ENCODE assay signal across 17 cellular contexts in genomic region chr16:46814790-46815189, GRCh38. TPM values are rescaled to one million over a fixed set of nuclear protein-coding genes. Genes with fewer than 3 reads are reported as not detected.
DNase-seq lines count a peak whose midpoint lies in the region; ATAC-seq lines count a peak whose summit lies in the region.
"Had no signal": no experiment of that assay in that cellular context is flagged by ENCODE, and none has a peak within 500 bp of the region (broad histone marks: within the 10 kb centered on the region; RNA-seq: fewer than 3 reads in every experiment).

No MANE protein-coding gene starts in this region.

- peaks cover 47% of the 10 kb centered on the region for H3K4me1 Mint-ChIP-seq in activated CD4-positive, alpha-beta T cell treated with anti-CD3 and anti-CD28 coated beads, Interleukin-2, amount 10 ng/mL, durations not matched to agents 7 days and 5 days
- H3K4me1 Mint-ChIP-seq in CD4-positive, CD25-positive, alpha-beta regulatory T cell: peaks cover 37 to 64% (median 49%) of the 10 kb centered on the region in 4 donors
- peaks cover 43% of the 10 kb centered on the region for H3K4me1 Mint-ChIP-seq in activated T-helper 17 cell treated with anti-CD3 and anti-CD28 coated beads, Interleukin-2, amount 50 U/mL, for 72 hours
- peaks cover 30 to 43% of the 10 kb centered on the region in 2 donors for H3K4me1 Mint-ChIP-seq in immature natural killer cell

- H3K27me3 Mint-ChIP-seq in activated CD4-positive, alpha-beta T cell treated with anti-CD3 and anti-CD28 coated beads, Interleukin-2, amount 10 ng/mL, durations not matched to agents 7 days and 5 days: no peaks in the 10 kb centered on the region
- H3K27me3 Mint-ChIP-seq in CD4-positive, CD25-positive, alpha-beta regulatory T cell: no peaks in the 10 kb centered on the region
- no peaks in the 10 kb centered on the region for H3K27me3 Mint-ChIP-seq in activated T-helper 17 cell treated with anti-CD3 and anti-CD28 coated beads, Interleukin-2, amount 50 U/mL, for 72 hours
- H3K27me3 Mint-ChIP-seq in immature natural killer cell (ENCODE audit: low read depth in 3 of 3): peaks cover 0 to 1% (median 0%) of the 10 kb centered on the region in 3 donors

- peak overlapping the region; percentile 65 for H3K4me3 ChIP-seq in CD4-positive, CD25-positive, alpha-beta regulatory T cell (ENCODE audit: low read depth, low read length)

- no peak overlapping the region for H3K27ac Mint-ChIP-seq in activated CD4-positive, alpha-beta T cell treated with anti-CD3 and anti-CD28 coated beads, Interleukin-2, amount 10 ng/mL, durations not matched to agents 7 days and 5 days
- peak overlapping the region in 1 of 3 donors; percentile 52 for H3K27ac Mint-ChIP-seq in CD4-positive, CD25-positive, alpha-beta regulatory T cell
- no peak overlapping the region for H3K27ac Mint-ChIP-seq in activated T-helper 17 cell treated with anti-CD3 and anti-CD28 coated beads, Interleukin-2, amount 50 U/mL, for 72 hours
- peak overlapping the region in 2 of 6 donors; percentile 9 to 21 for H3K27ac Mint-ChIP-seq in immature natural killer cell

- no peaks in the 10 kb centered on the region for H3K9me3 ChIP-seq in CD4-positive, CD25-positive, alpha-beta regulatory T cell (ENCODE audit: control insufficient read depth in 2 of 2, low read length in 2 of 2)

- no peaks in the 10 kb centered on the region for H3K27me3 ChIP-seq in CD4-positive, CD25-positive, alpha-beta regulatory T cell (ENCODE audit: control insufficient read depth, insufficient read depth, low read length)

- H3K4me3 Mint-ChIP-seq in activated CD4-positive, alpha-beta T cell treated with anti-CD3 and anti-CD28 coated beads, Interleukin-2, amount 10 ng/mL, durations not matched to agents 7 days and 5 days: peak overlapping the region; percentile 38
- peak overlapping the region; percentile 3 to 68 (median 54) for H3K4me3 Mint-ChIP-seq in CD4-positive, CD25-positive, alpha-beta regulatory T cell
- H3K4me3 Mint-ChIP-seq in activated T-helper 17 cell treated with anti-CD3 and anti-CD28 coated beads, Interleukin-2, amount 50 U/mL, for 72 hours: peak overlapping the region; percentile 8
- peak overlapping the region in 4 of 5 donors; percentile 50 to 80 (median 65) for H3K4me3 Mint-ChIP-seq in immature natural killer cell

- peak overlapping the region; percentile 18 for H3K27ac ChIP-seq in CD4-positive, CD25-positive, alpha-beta regulatory T cell (ENCODE audit: insufficient read depth, low read length, poor library complexity, severe bottlenecking)

- peaks cover 51% of the 10 kb centered on the region for H3K36me3 Mint-ChIP-seq in activated CD4-positive, alpha-beta T cell treated with anti-CD3 and anti-CD28 coated beads, Interleukin-2, amount 10 ng/mL, durations not matched to agents 7 days and 5 days (ENCODE audit: low read depth)
- peaks cover 19% of the 10 kb centered on the region for H3K36me3 Mint-ChIP-seq in CD4-positive, CD25-positive, alpha-beta regulatory T cell
- H3K36me3 Mint-ChIP-seq in activated T-helper 17 cell treated with anti-CD3 and anti-CD28 coated beads, Interleukin-2, amount 50 U/mL, for 72 hours (ENCODE audit: low read depth): peaks cover 48% of the 10 kb centered on the region
- H3K36me3 Mint-ChIP-seq in immature natural killer cell: peaks cover 0 to 5% (median 0%) of the 10 kb centered on the region in 3 donors

- H3K4me1 ChIP-seq in CD4-positive, CD25-positive, alpha-beta regulatory T cell (ENCODE audit: control insufficient read depth, insufficient read depth, low read length, poor library complexity, severe bottlenecking): peaks cover 37% of the 10 kb centered on the region

- no peak for DNase-seq in activated CD4-positive, alpha-beta T cell treated with anti-CD3 and anti-CD28 coated beads, Interleukin-2, amount 10 ng/mL, durations not matched to agents 7 days and 5 days
- no peak for DNase-seq in activated CD4-positive, alpha-beta T cell treated with anti-CD3 and anti-CD28 coated beads, Interleukin-2, amount 50 U/mL, for 1 hour
- DNase-seq in CD4-positive, CD25-positive, alpha-beta regulatory T cell: no peak
- DNase-seq in immature natural killer cell (no peak), SKM-1 (lab: John Stamatoyannopoulos, UW; ENCODE audit: unreplicated experiment) (no peak)
- DNase-seq: C1 segment of cervical spinal cord, COR-L47, EL, IMR-90, NCI-H1105, NCI-H1694, NCI-H2107, NCI-H2227 treated with DMSO at 0.1 percent for 48 hours, NCI-H526, SHP77 had no signal

- CTCF ChIA-PET in activated CD4-positive, alpha-beta T cell treated with anti-CD3 and anti-CD28 coated beads, Interleukin-2, amount 10 ng/mL, durations not matched to agents 7 days and 5 days (lab: Charles Lee): no interaction called here

- no peak for ATAC-seq in CD4-positive, CD25-positive, alpha-beta regulatory T cell (ENCODE audit: low read depth in 2 of 2)
- ATAC-seq in activated T-helper 17 cell treated with anti-CD3 and anti-CD28 coated beads, Interleukin-2, amount 50 U/mL, for 72 hours (replicated peaks): no peak
- ATAC-seq in HG03521 (IDR thresholded peaks at IDR 0.05; ENCODE audit: unreplicated experiment): no peak

- H3K36me3 ChIP-seq in CD4-positive, CD25-positive, alpha-beta regulatory T cell (ENCODE audit: control insufficient read depth, insufficient read depth, low read length): no peaks in the 10 kb centered on the region

- H3K9me3 Mint-ChIP-seq in activated CD4-positive, alpha-beta T cell treated with anti-CD3 and anti-CD28 coated beads, Interleukin-2, amount 10 ng/mL, durations not matched to agents 7 days and 5 days: peaks cover 15% of the 10 kb centered on the region
- H3K9me3 Mint-ChIP-seq in CD4-positive, CD25-positive, alpha-beta regulatory T cell: peaks cover 0 to 8% (median 1%) of the 10 kb centered on the region in 7 donors
- H3K9me3 Mint-ChIP-seq in activated T-helper 17 cell treated with anti-CD3 and anti-CD28 coated beads, Interleukin-2, amount 50 U/mL, for 72 hours: peaks cover 10% of the 10 kb centered on the region
- peaks cover 0 to 2% (median 0%) of the 10 kb centered on the region in 6 donors for H3K9me3 Mint-ChIP-seq in immature natural killer cell

- POLR2A ChIA-PET in activated CD4-positive, alpha-beta T cell treated with anti-CD3 and anti-CD28 coated beads, Interleukin-2, amount 10 ng/mL, durations not matched to agents 7 days and 5 days (lab: Charles Lee): no interaction called here

RNA-seq across cellular contexts. Expression of gene C16orf87, which starts 16.2 kb away (rescaled TPM):
- 10 to 100 TPM; 10.3 to 11.2 TPM for total RNA-seq in activated CD4-positive, alpha-beta T cell treated with anti-CD3 and anti-CD28 coated beads, Interleukin-2, amount 10 ng/mL, durations not matched to agents 7 days and 5 days
- total RNA-seq in CD4-positive, CD25-positive, alpha-beta regulatory T cell: 24.6 TPM
- 10 to 100 TPM; 13.1 to 22.6 (median 15.8) TPM for polyA plus RNA-seq in CD4-positive, CD25-positive, alpha-beta regulatory T cell
- total RNA-seq in activated T-helper 17 cell treated with anti-CD3 and anti-CD28 coated beads, Interleukin-2, amount 50 U/mL, for 72 hours: 10 to 100 TPM; 15.6 to 21.3 TPM
- polyA plus RNA-seq in immature natural killer cell: 10 to 100 TPM in 2 of 3 donors, 1 to 10 TPM in 1; 8.0 to 14.0 (median 11.6) TPM

Comparison
In these comparisons a context has a peak if more than half of its experiments do, and no peak if none do; other contexts are left out.
1. H3K4me3 Mint-ChIP-seq: peak in every context shown above with its lines; median percentile 65 in immature natural killer cell; 54 in CD4-positive, CD25-positive, alpha-beta regulatory T cell; 38 in activated CD4-positive, alpha-beta T cell treated with anti-CD3 and anti-CD28 coated beads, Interleukin-2, amount 10 ng/mL, durations not matched to agents 7 days and 5 days; 8 in activated T-helper 17 cell treated with anti-CD3 and anti-CD28 coated beads, Interleukin-2, amount 50 U/mL, for 72 hours.